Comparison of ENCODE assay signal across 10 cellular contexts in the genomic region with DNA sequence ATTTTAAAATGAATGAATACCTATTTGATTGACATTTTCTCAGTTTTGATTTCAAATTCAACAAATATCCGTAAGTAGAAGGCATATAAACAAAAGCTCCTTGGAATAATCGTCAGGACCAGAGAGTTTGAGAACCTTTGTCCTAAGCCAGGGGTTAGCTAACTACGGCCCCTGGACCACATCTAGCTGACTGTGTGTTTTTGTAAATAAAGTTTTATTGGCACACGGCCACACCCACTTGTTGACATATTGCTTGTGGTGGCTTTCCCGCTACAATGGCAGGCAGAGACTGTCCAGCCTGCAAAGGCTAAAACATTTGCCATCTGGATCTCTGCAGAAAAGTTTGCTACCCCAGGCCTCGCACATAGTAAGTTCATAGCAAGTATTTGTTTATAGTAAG.
DNase-seq lines count a peak whose midpoint lies in the region; ATAC-seq and TF ChIP-seq lines count a peak whose summit lies in the region.
"Had no signal": no experiment of that assay in that cellular context is flagged by ENCODE, and none has a peak within 500 bp of the region (broad histone marks: within the 10 kb centered on the region; RNA-seq: fewer than 3 reads in every experiment).

No MANE protein-coding gene starts in this region.

- peak overlapping the region; percentile 57 for H3K4me3 Mint-ChIP-seq in activated CD8-positive, alpha-beta T cell treated with anti-CD3 and anti-CD28 coated beads, Interleukin-2, amount 10 ng/mL, durations not matched to agents 7 days and 5 days

- peaks cover 71% of the 10 kb centered on the region for H3K4me1 Mint-ChIP-seq in activated CD8-positive, alpha-beta T cell treated with anti-CD3 and anti-CD28 coated beads, Interleukin-2, amount 10 ng/mL, durations not matched to agents 7 days and 5 days (ENCODE audit: low read depth)

- peak overlapping the region; percentile 64 to 86 (median 80) for H3K9ac ChIP-seq in BLaER1 treated with 17β-estradiol and CSF1 and Interleukin-3, amounts not matched to agents 10 nM and 100 nM

- H4K20me1 ChIP-seq in BLaER1 treated with 17β-estradiol and CSF1 and Interleukin-3, amounts not matched to agents 10 nM and 100 nM, result no peaks in the 10 kb centered on the region; a peak in 2 of 22 replicates

- H3K27me3 Mint-ChIP-seq in activated CD8-positive, alpha-beta T cell treated with anti-CD3 and anti-CD28 coated beads, Interleukin-2, amount 10 ng/mL, durations not matched to agents 7 days and 5 days (ENCODE audit: low read depth), result no peaks in the 10 kb centered on the region

- H3K36me3 Mint-ChIP-seq in activated CD8-positive, alpha-beta T cell treated with anti-CD3 and anti-CD28 coated beads, Interleukin-2, amount 10 ng/mL, durations not matched to agents 7 days and 5 days (ENCODE audit: low read depth), result peaks cover 8% of the 10 kb centered on the region

- no peaks in the 10 kb centered on the region for H3K27me3 ChIP-seq in BLaER1 treated with 17β-estradiol and CSF1 and Interleukin-3, amounts not matched to agents 10 nM and 100 nM

- CTCF ChIA-PET in HEK293T (lab: Yijun Ruan, JAX), result no interaction called here
- CTCF ChIA-PET in activated CD8-positive, alpha-beta T cell treated with anti-CD3 and anti-CD28 coated beads, Interleukin-2, amount 10 ng/mL, durations not matched to agents 7 days and 5 days (lab: Charles Lee), result interaction anchor here (0.8 to 8.4 kb wide), 9 partner anchors 7 to 155 kb away, joined by 4 to 98 read pairs (median 5); partner anchors contain the start of gene GADD45B

- POLR2A ChIA-PET in HEK293T (lab: Yijun Ruan, JAX), result interaction anchor here (4.2 kb wide), 1 partner anchor 143 kb away, joined by 23 read pairs; the partner anchor contains the start of gene GADD45B
- POLR2A ChIA-PET in activated CD8-positive, alpha-beta T cell treated with anti-CD3 and anti-CD28 coated beads, Interleukin-2, amount 10 ng/mL, durations not matched to agents 7 days and 5 days (lab: Charles Lee), result interaction anchor here (8.7 kb wide), 1 partner anchor 142 kb away, joined by 143 read pairs; the partner anchor contains the start of gene GADD45B

- no peak for ATAC-seq in activated CD8-positive, alpha-beta T cell treated with anti-CD3 and anti-CD28 coated beads, Interleukin-2, amount 10 ng/mL, durations not matched to agents 7 days and 5 days
- ATAC-seq in GM19035 (IDR thresholded peaks at IDR 0.05; ENCODE audit: unreplicated experiment), result no peak

- peak overlapping the region in 5 of 10 experiments; percentile 1 to 29 (median 23); a peak in 3 of 20 replicates for H3K4me3 ChIP-seq in BLaER1 treated with 17β-estradiol and CSF1 and Interleukin-3, amounts not matched to agents 10 nM and 100 nM

- H3K27ac Mint-ChIP-seq in activated CD8-positive, alpha-beta T cell treated with anti-CD3 and anti-CD28 coated beads, Interleukin-2, amount 10 ng/mL, durations not matched to agents 7 days and 5 days, result peak overlapping the region; percentile 95

- H3K9me3 Mint-ChIP-seq in activated CD8-positive, alpha-beta T cell treated with anti-CD3 and anti-CD28 coated beads, Interleukin-2, amount 10 ng/mL, durations not matched to agents 7 days and 5 days (ENCODE audit: insufficient read depth), result no peaks in the 10 kb centered on the region

- H3K4me1 ChIP-seq in BLaER1 treated with 17β-estradiol and CSF1 and Interleukin-3, amounts not matched to agents 10 nM and 100 nM, result peaks cover 94 to 100% (median 98%) of the 10 kb centered on the region in 10 experiments

- DNase-seq in HEK293T (ENCODE audit: extremely low spot score) (no peak), myocyte (ENCODE audit: low read depth) (peak; percentile 31), UCSD-AML1 (lab: John Stamatoyannopoulos, UW; ENCODE audit: unreplicated experiment) (no peak), DMS 273 treated with DMSO at 0.1 percent for 48 hours (lab: John Stamatoyannopoulos, UW) (no peak), NCI-H1694 treated with DMSO at 0.1 percent for 48 hours (lab: John Stamatoyannopoulos, UW) (no peak)
- DNase-seq in activated CD8-positive, alpha-beta T cell treated with anti-CD3 and anti-CD28 coated beads, Interleukin-2, amount 10 ng/mL, durations not matched to agents 7 days and 5 days, result no peak
- DNase-seq: activated gamma-delta T cell, NCI-H345 had no signal

- peak overlapping the region; percentile 73 to 100 (median 95) for H3K4me2 ChIP-seq in BLaER1 treated with 17β-estradiol and CSF1 and Interleukin-3, amounts not matched to agents 10 nM and 100 nM

- peak overlapping the region; percentile 81 to 97 (median 90) for H3K27ac ChIP-seq in BLaER1 treated with 17β-estradiol and CSF1 and Interleukin-3, amounts not matched to agents 10 nM and 100 nM

- peaks cover 9 to 12% (median 10%) of the 10 kb centered on the region in 11 experiments; a peak in 21 of 22 replicates for H3K9me3 ChIP-seq in BLaER1 treated with 17β-estradiol and CSF1 and Interleukin-3, amounts not matched to agents 10 nM and 100 nM (replicated peaks in 1 of 11)

- H3K36me3 ChIP-seq in BLaER1 treated with 17β-estradiol and CSF1 and Interleukin-3, amounts not matched to agents 10 nM and 100 nM, result peaks cover 0 to 4% (median 0%) of the 10 kb centered on the region in 11 experiments; a peak in 1 of 22 replicates

TF ChIP-seq in HEK293T, 16 proteins besides CTCF, POLR2A, EP300 and RAD21:
- TF ChIP-seq, protein P1, sequence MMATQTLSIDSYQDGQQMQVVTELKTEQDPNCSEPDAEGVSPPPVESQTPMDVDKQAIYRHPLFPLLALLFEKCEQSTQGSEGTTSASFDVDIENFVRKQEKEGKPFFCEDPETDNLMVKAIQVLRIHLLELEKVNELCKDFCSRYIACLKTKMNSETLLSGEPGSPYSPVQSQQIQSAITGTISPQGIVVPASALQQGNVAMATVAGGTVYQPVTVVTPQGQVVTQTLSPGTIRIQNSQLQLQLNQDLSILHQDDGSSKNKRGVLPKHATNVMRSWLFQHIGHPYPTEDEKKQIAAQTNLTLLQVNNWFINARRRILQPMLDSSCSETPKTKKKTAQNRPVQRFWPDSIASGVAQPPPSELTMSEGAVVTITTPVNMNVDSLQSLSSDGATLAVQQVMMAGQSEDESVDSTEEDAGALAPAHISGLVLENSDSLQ (IDR thresholded peaks at IDR 0.05), result peak; percentile 23; the same call in 1 of the 2 replicates
- TF ChIP-seq ARNT (IDR thresholded peaks at IDR 0.05) (no peak), FOXK2 (IDR thresholded peaks at IDR 0.05) (0 out of 2 replicates have a peak, but pooled peaks have one; percentile 63), BHLHE40 (IDR thresholded peaks at IDR 0.05; ENCODE audit: borderline replicate concordance) (no peak)
